In genomic region chr19:2529473-2529918, GRCh38 we compare ENCODE assay signal across 4 cellular contexts.
TF ChIP-seq lines count a peak whose summit lies in the region.

No MANE protein-coding gene starts in this region.

TF ChIP-seq in A549, 52 proteins besides CTCF, POLR2A, EP300 and RAD21 (continued from another document):
- peak; percentile 46; the same call in 1 of the 2 replicates for TF ChIP-seq GATA3 (IDR thresholded peaks at IDR 0.05; ENCODE audit: borderline replicate concordance)
- TF ChIP-seq NFE2L2 (conservative IDR thresholded peaks at IDR 0.05; ENCODE audit: low read length), result peak; percentile 9; the same call in 1 of the 2 replicates
- TF ChIP-seq PBX3 (IDR thresholded peaks at IDR 0.05), result no peak
- no peak for TF ChIP-seq FOXS1 (CRISPR knock-in tag; IDR thresholded peaks at IDR 0.05)
- TF ChIP-seq JUNB (IDR thresholded peaks at IDR 0.05), result 0 out of 2 replicates have a peak, but pooled peaks have one; percentile 51
- 0 out of 3 replicates have a peak, but pooled peaks have one; percentile 9 for TF ChIP-seq SMC3 (IDR thresholded peaks at IDR 0.05)

TF ChIP-seq in HEK293T, 16 proteins besides CTCF, POLR2A, EP300 and RAD21 (continued from another document):
- TF ChIP-seq PKNOX1 (IDR thresholded peaks at IDR 0.05), result peak; percentile 58
- no peak for TF ChIP-seq FOXM1 (IDR thresholded peaks at IDR 0.05; ENCODE audit: borderline replicate concordance)

TF ChIP-seq in SK-N-SH treated with all-trans-retinoic acid at 6 μM for 48 hours, 23 proteins besides CTCF, POLR2A, EP300 and RAD21:
- no peak for TF ChIP-seq PATZ1 (CRISPR knock-in tag; IDR thresholded peaks at IDR 0.05; ENCODE audit: borderline replicate concordance)
- no peak for TF ChIP-seq TCF4 (CRISPR knock-in tag; IDR thresholded peaks at IDR 0.05; ENCODE audit: borderline replicate concordance)
- TF ChIP-seq ISL1 (CRISPR knock-in tag; IDR thresholded peaks at IDR 0.05), result no peak
- no peak for TF ChIP-seq GLIS3 (CRISPR knock-in tag; IDR thresholded peaks at IDR 0.05)
- TF ChIP-seq ZC3H10 (CRISPR knock-in tag; IDR thresholded peaks at IDR 0.05), result no peak
- TF ChIP-seq POU6F1 (CRISPR knock-in tag; IDR thresholded peaks at IDR 0.05; ENCODE audit: borderline replicate concordance, low read depth), result no peak
- no peak for TF ChIP-seq RARB (CRISPR knock-in tag; IDR thresholded peaks at IDR 0.05)
- no peak for TF ChIP-seq CSRNP3 (CRISPR knock-in tag; IDR thresholded peaks at IDR 0.05)
- TF ChIP-seq ZNF70 (CRISPR knock-in tag; IDR thresholded peaks at IDR 0.05), result no peak
- TF ChIP-seq ESRRG (CRISPR knock-in tag; IDR thresholded peaks at IDR 0.05), result no peak
- TF ChIP-seq ZNF8 (CRISPR knock-in tag; IDR thresholded peaks at IDR 0.05), result no peak
- TF ChIP-seq TSHZ2 (CRISPR knock-in tag; IDR thresholded peaks at IDR 0.05), result no peak

TF ChIP-seq in GM23338, 12 proteins besides CTCF, POLR2A, EP300 and RAD21:
- TF ChIP-seq ZNF462 (CRISPR knock-in tag; IDR thresholded peaks at IDR 0.05) (no peak), NANOG (IDR thresholded peaks at IDR 0.05; ENCODE audit: borderline replicate concordance) (no peak), ETS1 (IDR thresholded peaks at IDR 0.05) (no peak), POLR2AphosphoS5 (IDR thresholded peaks at IDR 0.05; ENCODE audit: low read depth) (no peak), EZH2phosphoT487 (IDR thresholded peaks at IDR 0.05; ENCODE audit: unreplicated experiment) (no peak), ZNF114 (CRISPR knock-in tag; IDR thresholded peaks at IDR 0.05) (no peak), EZH2 (IDR thresholded peaks at IDR 0.05; ENCODE audit: low read depth, unreplicated experiment) (no peak), STAT1 (IDR thresholded peaks at IDR 0.05; ENCODE audit: unreplicated experiment) (no peak), ZNF331 (CRISPR knock-in tag; IDR thresholded peaks at IDR 0.05; ENCODE audit: low read depth) (no peak), JUNB (IDR thresholded peaks at IDR 0.05; ENCODE audit: unreplicated experiment) (no peak), REST (IDR thresholded peaks at IDR 0.05; ENCODE audit: unreplicated experiment) (no peak), CREB1 (CRISPR knock-in tag; IDR thresholded peaks at IDR 0.05; ENCODE audit: low read depth) (no peak)
